Comparison of ENCODE assay signal across 1 cellular context in genomic region chr4:107599841-107600240, GRCh38.
TF ChIP-seq lines count a peak whose summit lies in the region.

No MANE protein-coding gene starts in this region.

TF ChIP-seq in H1, 55 proteins besides CTCF, POLR2A, EP300 and RAD21:
- TF ChIP-seq SP1 (IDR thresholded peaks at IDR 0.05; ENCODE audit: low read depth, low read length) (no peak), PHF8 (conservative IDR thresholded peaks at IDR 0.05; ENCODE audit: low read depth, low read length) (no peak), POLR2AphosphoS5 (IDR thresholded peaks at IDR 0.05; ENCODE audit: low read depth, low read length) (no peak), SIX5 (IDR thresholded peaks at IDR 0.05; ENCODE audit: low read depth, low read length) (no peak), CBX5 (IDR thresholded peaks at IDR 0.05; ENCODE audit: low read depth, low read length) (no peak), GABPA (IDR thresholded peaks at IDR 0.05; ENCODE audit: borderline replicate concordance, insufficient read depth, low read length) (no peak), TAF1 (IDR thresholded peaks at IDR 0.05; ENCODE audit: low read depth, low read length) (no peak), CEBPB (IDR thresholded peaks at IDR 0.05; ENCODE audit: low read depth, low read length) (no peak), CHD1 (IDR thresholded peaks at IDR 0.05; ENCODE audit: low read depth, low read length) (no peak), SAP30 (IDR thresholded peaks at IDR 0.05; ENCODE audit: insufficient read depth, insufficient replicate concordance, low read length) (no peak), CREB1 (IDR thresholded peaks at IDR 0.05) (no peak), USF2 (IDR thresholded peaks at IDR 0.05; ENCODE audit: low read length) (no peak), MAX (IDR thresholded peaks at IDR 0.05) (no peak), CHD7 (IDR thresholded peaks at IDR 0.05; ENCODE audit: insufficient replicate concordance, low read length) (no peak), CHD2 (IDR thresholded peaks at IDR 0.05; ENCODE audit: low read length) (no peak), KDM4A (IDR thresholded peaks at IDR 0.05; ENCODE audit: low read depth, low read length, severe bottlenecking) (no peak), RNF2 (IDR thresholded peaks at IDR 0.05; ENCODE audit: borderline replicate concordance, low read depth, low read length, missing control alignments, poor library complexity, severe bottlenecking) (no peak), ATF2 (IDR thresholded peaks at IDR 0.05; ENCODE audit: low read length) (no peak)
